Comparison of ENCODE assay signal across 18 cellular contexts in genomic region chr11:100247701-100248100, GRCh38.
DNase-seq lines count a peak whose midpoint lies in the region; ATAC-seq, FAIRE-seq and TF ChIP-seq lines count a peak whose summit lies in the region.
"Had no signal": no experiment of that assay in that cellular context is flagged by ENCODE, and none has a peak within 500 bp of the region (broad histone marks: within the 10 kb centered on the region; RNA-seq: fewer than 3 reads in every experiment).

No MANE protein-coding gene starts in this region.

- H3K4me2 ChIP-seq in PC-3 (ENCODE audit: low read length): peak overlapping the region; percentile 26; the same call in 1 of the 2 replicates
- no peak overlapping the region for H3K4me2 ChIP-seq in Karpas-422 (ENCODE audit: low read depth, low read length, poor library complexity, severe bottlenecking)
- H3K4me2 ChIP-seq: GM23338 had no signal

- H2AFZ ChIP-seq in PC-3 (ENCODE audit: low read length) (no peak overlapping the region), Karpas-422 (ENCODE audit: low read length) (no peak overlapping the region)

- H3K4me3 ChIP-seq in PC-3 (ENCODE audit: low read length) (no peak overlapping the region), bronchial epithelial cell (ENCODE audit: low read depth, low read length) (no peak overlapping the region), Karpas-422 (ENCODE audit: low read length) (no peak overlapping the region), heart right ventricle (no peak overlapping the region)
- H3K4me3 ChIP-seq: GM23338 had no signal

- H3F3A ChIP-seq in PC-3 (ENCODE audit: low read length, unreplicated experiment): no peaks in the 10 kb centered on the region

- TF ChIP-seq CTCF in PC-3 (conservative IDR thresholded peaks at IDR 0.05; ENCODE audit: low read depth, low read length): no peak
- TF ChIP-seq CTCF in bronchial epithelial cell (IDR thresholded peaks at IDR 0.05; ENCODE audit: insufficient read depth, low read length, severe bottlenecking): no peak
- TF ChIP-seq CTCF in heart right ventricle (IDR thresholded peaks at IDR 0.05): no peak

- H3K9ac ChIP-seq in PC-3 (ENCODE audit: low read length) (no peak overlapping the region), Karpas-422 (ENCODE audit: low read length) (no peak overlapping the region)

- H3K9me2 ChIP-seq in PC-3 (replicated peaks; ENCODE audit: low read length): no peaks in the 10 kb centered on the region
- H3K9me2 ChIP-seq in Karpas-422 (replicated peaks; ENCODE audit: insufficient read depth, low read length): no peaks in the 10 kb centered on the region

- ATAC-seq in PC-3 (0 out of 2 replicates have a peak, but pooled peaks have one; percentile 29), heart right ventricle (no peak)
- ATAC-seq: GM23338, HCT116 had no signal

- H3K4me1 ChIP-seq in PC-3 (ENCODE audit: insufficient read depth, low read length) (peaks cover 18% of the 10 kb centered on the region), Karpas-422 (ENCODE audit: low read length) (no peaks in the 10 kb centered on the region), heart right ventricle (no peaks in the 10 kb centered on the region)

- CTCF ChIA-PET in PC-3 (lab: Charles Lee): no interaction called here

- no peaks in the 10 kb centered on the region for H3K9me3 ChIP-seq in PC-3 (ENCODE audit: low read length)
- peaks cover 77% of the 10 kb centered on the region for H3K9me3 ChIP-seq in Karpas-422 (ENCODE audit: low read length)
- H3K9me3 ChIP-seq in heart right ventricle: no peaks in the 10 kb centered on the region

- POLR2A ChIA-PET in PC-3 (lab: Charles Lee; ENCODE audit: unreplicated experiment): no interaction called here

- no TSS peak for BruUV-seq in PC-3 (replicated peaks; lab: Mats Ljungman, UMichigan)

- H3K79me2 ChIP-seq in PC-3 (ENCODE audit: low read length) (no peaks in the 10 kb centered on the region), Karpas-422 (ENCODE audit: low read length) (no peaks in the 10 kb centered on the region)

- intact Hi-C loops in PC-3 (cut with micrococcal nuclease) (no loop called here), heart right ventricle (cut with DNase I) (no loop called here)

- H3K27me3 ChIP-seq in PC-3 (ENCODE audit: low read length): no peaks in the 10 kb centered on the region
- no peaks in the 10 kb centered on the region for H3K27me3 ChIP-seq in bronchial epithelial cell (ENCODE audit: control insufficient read depth, insufficient read depth, low read length)
- no peaks in the 10 kb centered on the region for H3K27me3 ChIP-seq in Karpas-422 (ENCODE audit: low read length)
- no peaks in the 10 kb centered on the region for H3K27me3 ChIP-seq in heart right ventricle

- no peaks in the 10 kb centered on the region for H4K20me1 ChIP-seq in PC-3 (ENCODE audit: low read length)
- H4K20me1 ChIP-seq in Karpas-422 (ENCODE audit: insufficient read depth, low read depth, low read length): no peaks in the 10 kb centered on the region

- 83 to 86% methylated on average over 1 of the region's 1 CpG for WGBS in heart right ventricle, 2 donors

- peak overlapping the region; percentile 33 for H3K27ac ChIP-seq in PC-3 (ENCODE audit: low read length)
- no peak overlapping the region for H3K27ac ChIP-seq in Karpas-422 (ENCODE audit: low read length)
- no peak overlapping the region for H3K27ac ChIP-seq in heart right ventricle

- H3K36me3 ChIP-seq in PC-3 (ENCODE audit: low read depth, low read length) (no peaks in the 10 kb centered on the region), bronchial epithelial cell (ENCODE audit: control insufficient read depth, insufficient read depth, low read length) (no peaks in the 10 kb centered on the region), Karpas-422 (ENCODE audit: insufficient read depth, low read length) (no peaks in the 10 kb centered on the region), heart right ventricle (no peaks in the 10 kb centered on the region)

- DNase-seq in HT1080 (ENCODE audit: low read depth) (peak; percentile 13), PC-3 (peak; percentile 69), bronchial epithelial cell (ENCODE audit: low read depth) (peak; percentile 41), NCI-H1048 (lab: John Stamatoyannopoulos, UW) (no peak), superior temporal gyrus (ENCODE audit: extremely low spot score) (no peak), Karpas-422 (no peak), heart right ventricle (no peak)
- DNase-seq: C1 segment of cervical spinal cord; Calu3; CD4-positive, alpha-beta memory T cell; COR-L47; DMS79 treated with DMSO at 0.1 percent for 48 hours; H9 had no signal

- FAIRE-seq in bronchial epithelial cell (lab: Jason Lieb, UNC): no peak
- FAIRE-seq: G401.6, GM12892, GM19239 had no signal

Comparison
In these comparisons a context has a peak if more than half of its experiments do, and no peak if none do; other contexts are left out.
1. DNase-seq: peak in HT1080 (single experiment), PC-3 (single experiment) and bronchial epithelial cell (single experiment); none in NCI-H1048 (single experiment), superior temporal gyrus (single experiment), Karpas-422 (single experiment) and heart right ventricle (0 of 2).